In the genomic region with DNA sequence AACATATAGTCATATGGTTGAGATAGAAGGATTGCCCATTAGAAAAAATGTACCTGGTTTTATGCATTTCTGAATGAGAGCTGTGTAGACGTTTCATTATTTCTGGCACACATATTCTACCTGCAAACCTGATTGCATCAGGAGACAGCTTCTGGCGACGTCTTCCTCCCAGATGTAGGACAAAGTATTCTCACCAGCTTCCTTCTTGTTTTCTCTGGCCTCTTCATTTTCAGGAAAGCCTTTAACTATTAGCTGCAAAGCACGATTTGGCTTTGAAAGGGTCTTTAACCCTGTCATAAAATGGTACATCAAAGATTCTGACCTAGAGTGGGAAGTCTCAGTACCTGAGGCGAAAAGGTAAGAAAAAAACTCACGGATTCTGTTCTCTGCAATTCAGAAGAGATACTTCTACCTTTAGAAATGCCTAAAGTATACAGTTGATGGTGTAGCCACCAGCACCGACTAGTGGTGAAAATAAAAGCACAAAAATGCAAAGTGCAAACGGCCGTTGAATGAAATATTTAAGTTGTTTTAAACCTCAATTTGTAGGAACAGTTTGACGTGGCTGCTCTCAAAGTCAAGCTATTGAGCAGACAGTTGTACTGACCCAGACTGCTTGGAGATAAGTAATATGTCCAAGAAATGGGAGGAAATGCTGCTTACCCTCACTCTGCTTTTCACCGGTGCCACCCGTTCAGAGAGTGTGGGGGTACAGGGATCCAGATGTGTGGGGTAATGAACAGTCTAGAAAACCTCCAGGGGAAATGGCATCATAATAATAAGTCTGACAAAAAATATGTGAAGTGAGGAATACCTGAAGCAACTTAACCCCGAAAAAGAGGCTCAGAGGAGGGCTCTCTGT, we compare ENCODE assay signal across 8 cellular contexts. TPM values are rescaled to one million over a fixed set of nuclear protein-coding genes. Genes with fewer than 3 reads are reported as not detected.
DNase-seq lines count a peak whose midpoint lies in the region; ATAC-seq and TF ChIP-seq lines count a peak whose summit lies in the region.

No MANE protein-coding gene starts in this region.

- H3K4me2 ChIP-seq in osteoblast (ENCODE audit: insufficient read depth, low read length): no peak overlapping the region

- H3K79me2 ChIP-seq in osteoblast (ENCODE audit: insufficient read depth, low read length): no peaks in the 10 kb centered on the region

- H3K4me3 ChIP-seq in BJ (ENCODE audit: low read depth, low read length) (no peak overlapping the region), osteoblast (ENCODE audit: insufficient read depth, low read length) (no peak overlapping the region)

- POLR2A ChIA-PET in BJ (lab: Charles Lee): interaction anchor here (0.6 kb wide), 1 partner anchor 438 kb away, joined by 3 read pairs; no protein-coding TSS in a partner anchor

- no peak for DNase-seq in BJ (ENCODE audit: low read depth)
- peak; percentile 60 to 62 for DNase-seq in Kasumi-1 (lab: John Stamatoyannopoulos, UW)
- peak; percentile 32 to 41 for DNase-seq in activated CD4-positive, alpha-beta T cell treated with anti-CD3 and anti-CD28 coated beads, Interleukin-2, amount 50 U/mL, for 4 hours
- peak; percentile 50 to 67 for DNase-seq in erythroblast (lab: John Stamatoyannopoulos, UW)
- no peak for DNase-seq in osteoblast (ENCODE audit: insufficient read length, low spot score, missing footprints)
- no peak for DNase-seq in NCI-H2227 treated with DMSO at 0.1 percent for 48 hours (lab: John Stamatoyannopoulos, UW)

- H2AFZ ChIP-seq in osteoblast (ENCODE audit: low read length): no peak overlapping the region

- no peak for TF ChIP-seq POLR2A in erythroblast (IDR thresholded peaks at IDR 0.05; ENCODE audit: low read length)

- no peak overlapping the region for H3K27ac ChIP-seq in osteoblast (ENCODE audit: low read depth, low read length)

- no peaks in the 10 kb centered on the region for H3K9me3 ChIP-seq in osteoblast (ENCODE audit: low read depth, low read length)

- TF ChIP-seq CTCF in BJ (IDR thresholded peaks at IDR 0.05; ENCODE audit: insufficient read depth, low read depth, low read length): peak; percentile 71
- TF ChIP-seq CTCF in osteoblast (IDR thresholded peaks at IDR 0.05; ENCODE audit: extremely low read depth, low read depth, low read length): peak; percentile 76

- CTCF ChIA-PET in BJ (lab: Yijun Ruan, JAX): interaction anchor here (0.6 to 2.9 kb wide), 22 partner anchors 9 to 1101 kb away, joined by 3 to 19 read pairs (median 4); a partner anchor contains a TSS

- no peaks in the 10 kb centered on the region for H3K4me1 ChIP-seq in osteoblast (ENCODE audit: insufficient read depth, low read length)

- peak; percentile 57 for ATAC-seq in GM19324 (IDR thresholded peaks at IDR 0.05; ENCODE audit: low FRiP score, unreplicated experiment)
- ATAC-seq in HG03342 (IDR thresholded peaks at IDR 0.05; ENCODE audit: unreplicated experiment): no peak

- H3K36me3 ChIP-seq in BJ (ENCODE audit: control insufficient read depth, insufficient read depth, low read length): no peaks in the 10 kb centered on the region
- no peaks in the 10 kb centered on the region for H3K36me3 ChIP-seq in osteoblast (ENCODE audit: insufficient read depth, low read length)

- no peaks in the 10 kb centered on the region for H4K20me1 ChIP-seq in osteoblast (ENCODE audit: insufficient read depth, low read length)

- no peaks in the 10 kb centered on the region; the same call in 1 of the 2 replicates for H3K27me3 ChIP-seq in BJ (ENCODE audit: control insufficient read depth, insufficient read depth, low read length)
- H3K27me3 ChIP-seq in osteoblast (ENCODE audit: insufficient read depth, low read length): no peaks in the 10 kb centered on the region

RNA-seq across cellular contexts. Expression of a gene that starts 20.2 kb away (rescaled TPM):
- not detected in 2 replicates for polyA plus RNA-seq in BJ (2011; rRNA removed)
- polyA minus RNA-seq in BJ (2011; rRNA and poly(A)+ RNA removed): not detected in 2 replicates
- total RNA-seq in osteoblast: not detected in 2 replicates

RNA-seq across cellular contexts. Expression of a gene that starts 29.8 kb away (rescaled TPM):
- polyA plus RNA-seq in BJ (2011; rRNA removed): not detected in 2 replicates
- polyA minus RNA-seq in BJ (2011; rRNA and poly(A)+ RNA removed): not detected in 2 replicates
- not detected in 2 replicates for total RNA-seq in osteoblast

Comparison
In these comparisons a context has a peak if more than half of its experiments do, and no peak if none do; other contexts are left out.
1. DNase-seq: peak in Kasumi-1 (2 of 2), activated CD4-positive, alpha-beta T cell treated with anti-CD3 and anti-CD28 coated beads, Interleukin-2, amount 50 U/mL, for 4 hours (2 of 2) and erythroblast (2 of 2); none in BJ (single experiment), osteoblast (single experiment) and NCI-H2227 treated with DMSO at 0.1 percent for 48 hours (single experiment).